Comparison of ENCODE assay signal across 7 cellular contexts in the genomic region with DNA sequence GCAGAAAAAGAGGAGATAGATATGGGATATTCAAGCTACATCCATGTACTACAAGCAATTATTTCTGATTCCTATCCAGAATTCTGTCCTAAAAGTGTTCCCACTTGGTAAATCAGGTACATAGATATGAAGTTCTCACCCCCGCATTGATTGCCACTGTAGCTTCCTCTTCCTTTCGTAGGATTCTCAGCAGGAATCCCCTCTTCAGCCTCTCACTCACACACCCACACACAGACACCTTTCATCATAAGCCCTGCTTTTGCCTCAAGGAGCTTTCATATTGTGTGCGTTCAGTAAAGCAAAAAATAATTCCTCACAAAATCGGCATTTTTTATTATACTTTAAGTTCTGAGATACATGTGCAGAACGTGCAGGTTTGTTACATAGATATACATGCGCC.
"Had no signal": no experiment of that assay in that cellular context is flagged by ENCODE, and none has a peak within 500 bp of the region (broad histone marks: within the 10 kb centered on the region; RNA-seq: fewer than 3 reads in every experiment).

No MANE protein-coding gene starts in this region.

- DNase-seq: GDM1, GF-D8 had no signal

- FAIRE-seq: G401.6, GM12891, GM12892, GM18507, GM19239 had no signal
